Comparison of ENCODE assay signal across 8 cellular contexts in genomic region chr7:103280803-103281155, GRCh38. TPM values are rescaled to one million over a fixed set of nuclear protein-coding genes. Genes with fewer than 3 reads are reported as not detected.
A peak's percentile ranks its signal among the peaks of the same experiment; 100 is the strongest.
DNase-seq lines count a peak whose midpoint lies in the region; ATAC-seq, FAIRE-seq and TF ChIP-seq lines count a peak whose summit lies in the region.
"Not testable (repeated sequence)": the region's sequence is repeated elsewhere in the genome, so short reads cannot be mapped to it uniquely, and the experiment has no call there.

No MANE protein-coding gene starts in this region.

- not testable (repeated sequence) for H3K9me2 ChIP-seq in PC-3 (replicated peaks; ENCODE audit: low read length)

- not testable (repeated sequence) for H3K27me3 ChIP-seq in PC-3 (ENCODE audit: low read length); sigmoid colon

- not testable (repeated sequence) for H3K9me3 ChIP-seq in A549; PC-3 (ENCODE audit: low read length); sigmoid colon

- not testable (repeated sequence) for H3K27me3 Mint-ChIP-seq in activated T-helper 2 cell treated with anti-CD3 and anti-CD28 coated beads, Interferon-gamma antibody, Interleukin-2, Interleukin-4, amounts not matched to agents 10 μg/mL and 5 μg/mL and 100 μg/mL, durations not matched to agents 14 hours and 24 hours and 36 hours (ENCODE audit: low read depth)

- ATAC-seq in A549 (peak in 1 of 2 experiments; percentile 46; a peak in 2 of 6 replicates), GM18868 (IDR thresholded peaks at IDR 0.05; ENCODE audit: unreplicated experiment) (peak; percentile 14), HG03095 (IDR thresholded peaks at IDR 0.05; ENCODE audit: unreplicated experiment) (peak; percentile 15), PC-3 (peak; percentile 17)

- FAIRE-seq in A549 (lab: Jason Lieb, UNC), result not testable (repeated sequence)

- not testable (repeated sequence) for H4K20me1 ChIP-seq in PC-3 (ENCODE audit: low read length)

- not testable (repeated sequence) for H3K79me2 ChIP-seq in PC-3 (ENCODE audit: low read length)

- H2AFZ ChIP-seq in PC-3 (ENCODE audit: low read length), result peak overlapping the region; percentile 98

- not testable (repeated sequence) for H3K36me3 Mint-ChIP-seq in activated T-helper 2 cell treated with anti-CD3 and anti-CD28 coated beads, Interferon-gamma antibody, Interleukin-2, Interleukin-4, amounts not matched to agents 10 μg/mL and 5 μg/mL and 100 μg/mL, durations not matched to agents 14 hours and 24 hours and 36 hours (ENCODE audit: low read depth)

- H3K9ac ChIP-seq in PC-3 (ENCODE audit: low read length), result peak overlapping the region; percentile 66

- TF ChIP-seq CTCF in A549 (IDR thresholded peaks at IDR 0.05); PC-3 (conservative IDR thresholded peaks at IDR 0.05; ENCODE audit: low read depth, low read length); epithelial cell of esophagus (IDR thresholded peaks at IDR 0.05; ENCODE audit: insufficient read depth, low read depth, low read length, missing control alignments); lower leg skin (IDR thresholded peaks at IDR 0.05); sigmoid colon (IDR thresholded peaks at IDR 0.05): not testable (repeated sequence)

- CTCF ChIA-PET in A549 (lab: Yijun Ruan, JAX); PC-3 (lab: Charles Lee): not testable (repeated sequence)

- not testable (repeated sequence) for DNase-seq in A549 (ENCODE audit: low read depth in 1 of 2, low spot score in 1 of 2); PC-3; activated T-helper 2 cell treated with anti-CD3 and anti-CD28 coated beads, Interferon-gamma antibody, Interleukin-2, Interleukin-4, amounts not matched to agents 10 μg/mL and 5 μg/mL and 100 μg/mL, durations not matched to agents 14 hours and 24 hours and 36 hours (ENCODE audit: low spot score); epithelial cell of esophagus (ENCODE audit: low read depth)
- DNase-seq in lower leg skin (ENCODE audit: low spot score in 2 of 2) (peak in 1 of 2 donors; percentile 84), sigmoid colon (peak; percentile 72)

- H3K27ac Mint-ChIP-seq in activated T-helper 2 cell treated with anti-CD3 and anti-CD28 coated beads, Interferon-gamma antibody, Interleukin-2, Interleukin-4, amounts not matched to agents 10 μg/mL and 5 μg/mL and 100 μg/mL, durations not matched to agents 14 hours and 24 hours and 36 hours, result peak overlapping the region; percentile 94

- BruUV-seq in PC-3 (replicated peaks; lab: Mats Ljungman, UMichigan), result not testable (repeated sequence)

- H3K4me3 Mint-ChIP-seq in activated T-helper 2 cell treated with anti-CD3 and anti-CD28 coated beads, Interferon-gamma antibody, Interleukin-2, Interleukin-4, amounts not matched to agents 10 μg/mL and 5 μg/mL and 100 μg/mL, durations not matched to agents 14 hours and 24 hours and 36 hours (ENCODE audit: low read depth), result peak overlapping the region; percentile 97

- not testable (repeated sequence) for H3K9me3 Mint-ChIP-seq in activated T-helper 2 cell treated with anti-CD3 and anti-CD28 coated beads, Interferon-gamma antibody, Interleukin-2, Interleukin-4, amounts not matched to agents 10 μg/mL and 5 μg/mL and 100 μg/mL, durations not matched to agents 14 hours and 24 hours and 36 hours

- intact Hi-C loops in PC-3 (cut with micrococcal nuclease); lower leg skin (cut with DNase I; ENCODE audit: low total_unique reads); sigmoid colon (cut with DNase I): not testable (repeated sequence)
- intact Hi-C loops in activated T-helper 2 cell treated with anti-CD3 and anti-CD28 coated beads, Interferon-gamma antibody, Interleukin-2, Interleukin-4, amounts not matched to agents 10 μg/mL and 5 μg/mL and 100 μg/mL, durations not matched to agents 14 hours and 24 hours and 36 hours (cut with micrococcal nuclease), result loop anchor here (10.0 kb wide), 1 partner anchor 206 kb away; the partner anchor contains the start of genes ARMC10 and FBXL13

- H3K4me3 ChIP-seq in A549 (peak overlapping the region; percentile 79), PC-3 (ENCODE audit: low read length) (peak overlapping the region; percentile 83), epithelial cell of esophagus (ENCODE audit: low read length) (peak overlapping the region; percentile 41), lower leg skin (ENCODE audit: low read depth, poor library complexity, severe bottlenecking) (peak overlapping the region; percentile 42), sigmoid colon (peak overlapping the region; percentile 41 to 73 (median 60))

- H3K4me2 ChIP-seq in A549, result peak overlapping the region; percentile 97
- peak overlapping the region; percentile 93 for H3K4me2 ChIP-seq in PC-3 (ENCODE audit: low read length)

- not testable (repeated sequence) for TF ChIP-seq RAD21 in A549 (conservative IDR thresholded peaks at IDR 0.05 in 1 of 2, IDR thresholded peaks at IDR 0.05 in 1 of 2)

- 46% methylated on average over 25 of the region's 25 CpGs for WGBS in A549 (ENCODE audit: missing lambda C conversion rate)
- 0% methylated on average over 24 to 25 of the region's 25 CpGs for WGBS in lower leg skin, 2 donors
- 2% methylated on average over 25 of the region's 25 CpGs for WGBS in sigmoid colon, 2 donors

- peaks cover 20% of the 10 kb centered on the region for H3K4me1 Mint-ChIP-seq in activated T-helper 2 cell treated with anti-CD3 and anti-CD28 coated beads, Interferon-gamma antibody, Interleukin-2, Interleukin-4, amounts not matched to agents 10 μg/mL and 5 μg/mL and 100 μg/mL, durations not matched to agents 14 hours and 24 hours and 36 hours (ENCODE audit: low read depth)

- H3K4me1 ChIP-seq in A549; PC-3 (ENCODE audit: insufficient read depth, low read length): not testable (repeated sequence)
- peaks cover 0 to 12% (median 4%) of the 10 kb centered on the region in 4 donors for H3K4me1 ChIP-seq in sigmoid colon

- POLR2A ChIA-PET in A549 (lab: Yijun Ruan, JAX), result not testable (repeated sequence)
- POLR2A ChIA-PET in PC-3 (lab: Charles Lee; ENCODE audit: unreplicated experiment), result interaction anchor here (0.7 kb wide), 1 partner anchor 115 kb away, joined by 6 read pairs; no protein-coding TSS in a partner anchor

- not testable (repeated sequence) for TF ChIP-seq POLR2A in A549 (IDR thresholded peaks at IDR 0.05; ENCODE audit: low read length); lower leg skin (IDR thresholded peaks at IDR 0.05); sigmoid colon (IDR thresholded peaks at IDR 0.05)

- not testable (repeated sequence) for H3K36me3 ChIP-seq in PC-3 (ENCODE audit: low read depth, low read length); sigmoid colon

- TF ChIP-seq EP300 in A549 (IDR thresholded peaks at IDR 0.05); sigmoid colon (IDR thresholded peaks at IDR 0.05): not testable (repeated sequence)

- H3K27ac ChIP-seq in A549 (peak overlapping the region; percentile 73 to 89; a peak in 5 of 6 replicates), sigmoid colon (peak overlapping the region; percentile 47 to 64 (median 54))
- H3K27ac ChIP-seq in PC-3 (ENCODE audit: low read length), result not testable (repeated sequence)

- H3F3A ChIP-seq in PC-3 (ENCODE audit: low read length, unreplicated experiment), result not testable (repeated sequence)

RNA-seq across cellular contexts. Expression of gene PMPCB, which starts 16.5 kb away (rescaled TPM):
- polyA plus RNA-seq in A549 (2011; rRNA removed) (99.3 and 102 TPM in 2 replicates), A549 (2017; fragmentation: RNase III; extraction: RNeasy Plus Mini Kit Qiagen cat#74134 plus additional on column Dnase treatment) (75.8 to 77.2 TPM (median 76.8 TPM) in 3 replicates), sigmoid colon (10 to 100 TPM; 59.4 to 67.3 (median 59.4) TPM)
- 51.0 and 53.2 TPM in 2 replicates for polyA plus RNA-seq in A549 (2012; cell fraction: cytosol; rRNA removed)
- 44.6 and 60.8 TPM in 2 replicates for polyA plus RNA-seq in A549 (2012; cell fraction: nucleus; rRNA removed)
- 24.9 and 28.2 TPM in 2 replicates for polyA minus RNA-seq in A549 (2011; rRNA and poly(A)+ RNA removed)
- total RNA-seq in PC-3 (2014; rRNA removed) (49.6 and 64.4 TPM in 2 replicates), lower leg skin (10 to 100 TPM; 43.3 to 49.5 (median 47.5) TPM), sigmoid colon (10 to 100 TPM; 53.5 to 72.3 (median 60.5) TPM)
- total RNA-seq in activated T-helper 2 cell treated with anti-CD3 and anti-CD28 coated beads, Interferon-gamma antibody, Interleukin-2, Interleukin-4, amounts not matched to agents 10 μg/mL and 5 μg/mL and 100 μg/mL, durations not matched to agents 14 hours and 24 hours and 36 hours, result 69.2 and 71.5 TPM in 2 replicates
